In genomic region chr20:24138951-24139350, GRCh38 we compare ENCODE assay signal across 30 cellular contexts.
"Had no signal": no experiment of that assay in that cellular context is flagged by ENCODE, and none has a peak within 500 bp of the region (broad histone marks: within the 10 kb centered on the region; RNA-seq: fewer than 3 reads in every experiment).

No MANE protein-coding gene starts in this region.

- H3K4me3 ChIP-seq: adrenal gland, body of pancreas, esophagus muscularis mucosa, gastrocnemius medialis had no signal

- H3K27me3 Mint-ChIP-seq: activated CD4-positive, alpha-beta T cell treated with anti-CD3 and anti-CD28 coated beads, Interleukin-2, amount 10 ng/mL, durations not matched to agents 7 days and 5 days; activated CD8-positive, alpha-beta T cell treated with anti-CD3 and anti-CD28 coated beads for 36 hours; activated naive CD4-positive, alpha-beta T cell treated with anti-CD3 and anti-CD28 coated beads, Interleukin-2, amount 50 U/mL, for 24 hours; activated naive CD8-positive, alpha-beta T cell treated with anti-CD3 and anti-CD28 coated beads for 36 hours; activated naive CD8-positive, alpha-beta T cell treated with anti-CD3 and anti-CD28 coated beads, Interleukin-2, amount 50 U/mL, for 24 hours; activated T-helper 17 cell treated with anti-CD3 and anti-CD28 coated beads, Interleukin-2, amount 50 U/mL, for 72 hours had no signal

- H3K36me3 ChIP-seq: adrenal gland, esophagus muscularis mucosa, gastrocnemius medialis had no signal

- H3K27me3 ChIP-seq: adrenal gland, body of pancreas, esophagus muscularis mucosa, foreskin keratinocyte, gastrocnemius medialis had no signal

- DNase-seq: activated CD4-positive, alpha-beta T cell treated with anti-CD3 and anti-CD28 coated beads for 1 hour; activated CD4-positive, alpha-beta T cell treated with anti-CD3 and anti-CD28 coated beads for 4 hours; activated CD4-positive, alpha-beta T cell treated with anti-CD3 and anti-CD28 coated beads, Interleukin-2, amount 10 ng/mL, durations not matched to agents 7 days and 5 days; activated CD4-positive, alpha-beta T cell treated with anti-CD3 and anti-CD28 coated beads, Interleukin-2, amount 50 U/mL, for 4 hours; activated CD8-positive, alpha-beta memory T cell treated with anti-CD3 and anti-CD28 coated beads for 24 hours; activated CD8-positive, alpha-beta T cell treated with anti-CD3 and anti-CD28 coated beads for 36 hours; activated effector memory CD4-positive, alpha-beta T cell treated with Interleukin-2 at 50 U/mL for 16 hours; activated gamma-delta T cell treated with Interleukin-2 at 50 U/mL for 16 hours; activated naive CD4-positive, alpha-beta T cell treated with anti-CD3 and anti-CD28 coated beads for 36 hours; activated naive CD8-positive, alpha-beta T cell treated with anti-CD3 and anti-CD28 coated beads for 36 hours; activated naive CD8-positive, alpha-beta T cell treated with anti-CD3 and anti-CD28 coated beads, Interleukin-2, amount 50 U/mL, for 24 hours; activated T-cell treated with anti-CD3 and anti-CD28 coated beads, Interleukin-2, amount 50 U/mL, for 4 hours; adrenal gland; amygdala; aorta; body of pancreas; caudate nucleus; cortex of kidney; dermis blood vessel endothelial cell; effector CD4-positive, alpha-beta T cell; effector memory CD8-positive, alpha-beta T cell; erythroblast; foreskin keratinocyte; gastrocnemius medialis; glutamatergic neuron; T-helper 2 cell had no signal

- H3K4me3 Mint-ChIP-seq: activated CD4-positive, alpha-beta T cell treated with anti-CD3 and anti-CD28 coated beads, Interleukin-2, amount 10 ng/mL, durations not matched to agents 7 days and 5 days; activated CD8-positive, alpha-beta T cell treated with anti-CD3 and anti-CD28 coated beads for 36 hours; activated naive CD4-positive, alpha-beta T cell treated with anti-CD3 and anti-CD28 coated beads for 36 hours; activated naive CD4-positive, alpha-beta T cell treated with anti-CD3 and anti-CD28 coated beads, Interleukin-2, amount 50 U/mL, for 24 hours; activated naive CD8-positive, alpha-beta T cell treated with anti-CD3 and anti-CD28 coated beads for 36 hours; activated naive CD8-positive, alpha-beta T cell treated with anti-CD3 and anti-CD28 coated beads, Interleukin-2, amount 50 U/mL, for 24 hours; activated T-cell treated with anti-CD3 and anti-CD28 coated beads, Interleukin-2, amount 50 U/mL, for 4 hours; activated T-helper 17 cell treated with anti-CD3 and anti-CD28 coated beads, Interleukin-2, amount 50 U/mL, for 72 hours; effector memory CD8-positive, alpha-beta T cell had no signal

- H3K4me1 Mint-ChIP-seq: activated CD4-positive, alpha-beta T cell treated with anti-CD3 and anti-CD28 coated beads, Interleukin-2, amount 10 ng/mL, durations not matched to agents 7 days and 5 days; activated naive CD4-positive, alpha-beta T cell treated with anti-CD3 and anti-CD28 coated beads, Interleukin-2, amount 50 U/mL, for 24 hours; activated naive CD8-positive, alpha-beta T cell treated with anti-CD3 and anti-CD28 coated beads, Interleukin-2, amount 50 U/mL, for 24 hours; activated T-helper 17 cell treated with anti-CD3 and anti-CD28 coated beads, Interleukin-2, amount 50 U/mL, for 72 hours had no signal

- H3K4me1 ChIP-seq: adrenal gland, esophagus muscularis mucosa, gastrocnemius medialis had no signal

- H3K36me3 Mint-ChIP-seq: activated naive CD4-positive, alpha-beta T cell treated with anti-CD3 and anti-CD28 coated beads, Interleukin-2, amount 50 U/mL, for 24 hours; activated naive CD8-positive, alpha-beta T cell treated with anti-CD3 and anti-CD28 coated beads for 36 hours had no signal

- FAIRE-seq: colon had no signal

- ATAC-seq: activated CD8-positive, alpha-beta T cell treated with anti-CD3 and anti-CD28 coated beads for 36 hours; activated naive CD8-positive, alpha-beta T cell treated with anti-CD3 and anti-CD28 coated beads, Interleukin-2, amount 50 U/mL, for 24 hours; activated T-cell treated with anti-CD3 and anti-CD28 coated beads, Interleukin-2, amount 50 U/mL, for 4 hours; activated T-helper 17 cell treated with anti-CD3 and anti-CD28 coated beads, Interleukin-2, amount 50 U/mL, for 72 hours; body of pancreas; effector memory CD8-positive, alpha-beta T cell; foreskin keratinocyte; gastrocnemius medialis had no signal

- H3K27ac Mint-ChIP-seq: activated CD4-positive, alpha-beta T cell treated with anti-CD3 and anti-CD28 coated beads, Interleukin-2, amount 10 ng/mL, durations not matched to agents 7 days and 5 days; activated CD8-positive, alpha-beta T cell treated with anti-CD3 and anti-CD28 coated beads for 36 hours; activated naive CD4-positive, alpha-beta T cell treated with anti-CD3 and anti-CD28 coated beads for 36 hours; activated naive CD4-positive, alpha-beta T cell treated with anti-CD3 and anti-CD28 coated beads, Interleukin-2, amount 50 U/mL, for 24 hours; activated naive CD8-positive, alpha-beta T cell treated with anti-CD3 and anti-CD28 coated beads for 36 hours; activated naive CD8-positive, alpha-beta T cell treated with anti-CD3 and anti-CD28 coated beads, Interleukin-2, amount 50 U/mL, for 24 hours; activated T-helper 17 cell treated with anti-CD3 and anti-CD28 coated beads, Interleukin-2, amount 50 U/mL, for 72 hours had no signal

- H3K9me3 ChIP-seq: adrenal gland, body of pancreas, esophagus muscularis mucosa, gastrocnemius medialis had no signal

- H3K9me3 Mint-ChIP-seq: activated naive CD4-positive, alpha-beta T cell treated with anti-CD3 and anti-CD28 coated beads, Interleukin-2, amount 50 U/mL, for 24 hours; activated T-cell treated with anti-CD3 and anti-CD28 coated beads, Interleukin-2, amount 50 U/mL, for 4 hours; activated T-helper 17 cell treated with anti-CD3 and anti-CD28 coated beads, Interleukin-2, amount 50 U/mL, for 72 hours had no signal

- H3K27ac ChIP-seq: adrenal gland, body of pancreas, esophagus muscularis mucosa, foreskin keratinocyte, gastrocnemius medialis had no signal
